22 cellular contexts compared by ENCODE assay signal in genomic region chr10:117807441-117807840, GRCh38.
A peak's percentile ranks its signal among the peaks of the same experiment; 100 is the strongest.
DNase-seq lines count a peak whose midpoint lies in the region; ATAC-seq and TF ChIP-seq lines count a peak whose summit lies in the region.
"Had no signal": no experiment of that assay in that cellular context is flagged by ENCODE, and none has a peak within 500 bp of the region (broad histone marks: within the 10 kb centered on the region; RNA-seq: fewer than 3 reads in every experiment).

No MANE protein-coding gene starts in this region.

- H3K27me3 ChIP-seq in right atrium auricular region (no peaks in the 10 kb centered on the region), heart right ventricle (peaks cover 0 to 24% (median 6%) of the 10 kb centered on the region in 7 donors), trophoblast cell (ENCODE audit: insufficient read depth, low read length) (no peaks in the 10 kb centered on the region)
- H3K27me3 ChIP-seq: BE2C; BLaER1 treated with 17β-estradiol and CSF1 and Interleukin-3, amounts not matched to agents 10 nM and 100 nM had no signal

- H3K79me1 ChIP-seq in trophoblast cell (ENCODE audit: low read length): no peaks in the 10 kb centered on the region

- WGBS in heart right ventricle, 2 donors: 54 to 57% methylated on average over 4 of the region's 4 CpGs
- WGBS in trophoblast cell (ENCODE audit: extremely low coverage, insufficient coverage, insufficient read length): no CpG with 5 or more reads among the region's 4 CpGs

- H3K79me2 ChIP-seq in trophoblast cell (ENCODE audit: control insufficient read depth, insufficient read depth, low read length, poor library complexity): no peaks in the 10 kb centered on the region

- peak overlapping the region; percentile 49 for H3K9ac ChIP-seq in trophoblast cell (ENCODE audit: low read length)
- H3K9ac ChIP-seq: BLaER1 treated with 17β-estradiol and CSF1 and Interleukin-3, amounts not matched to agents 10 nM and 100 nM; GM23248 had no signal

- no peak for TF ChIP-seq CTCF in right atrium auricular region (IDR thresholded peaks at IDR 0.05)
- TF ChIP-seq CTCF in heart right ventricle (IDR thresholded peaks at IDR 0.05): no peak

- H2BK120ac ChIP-seq in trophoblast cell (ENCODE audit: insufficient read depth, low read length, poor library complexity): no peak overlapping the region

- intact Hi-C loops in heart right ventricle (cut with DNase I): no loop called here

- H2BK5ac ChIP-seq in trophoblast cell (ENCODE audit: low read depth, low read length, poor library complexity): no peak overlapping the region

- H3K4ac ChIP-seq in trophoblast cell (ENCODE audit: low read depth, low read length): no peak overlapping the region

- peaks cover 0 to 4% of the 10 kb centered on the region in 2 donors for H3K9me3 ChIP-seq in right atrium auricular region
- H3K9me3 ChIP-seq in heart right ventricle: peaks cover 0 to 16% (median 0%) of the 10 kb centered on the region in 11 donors
- H3K9me3 ChIP-seq in trophoblast cell (ENCODE audit: insufficient read depth, low read depth, low read length): peaks cover 3% of the 10 kb centered on the region
- H3K9me3 ChIP-seq: A549, BE2C had no signal

- no peak overlapping the region for H3K23ac ChIP-seq in trophoblast cell (ENCODE audit: low read length)

- no peak overlapping the region for H4K12ac ChIP-seq in trophoblast cell (ENCODE audit: low read depth, low read length)

- H2AK5ac ChIP-seq in trophoblast cell (ENCODE audit: low read length): no peak overlapping the region

- H3K4me1 ChIP-seq in right atrium auricular region (no peaks in the 10 kb centered on the region), heart right ventricle (no peaks in the 10 kb centered on the region), trophoblast cell (ENCODE audit: control insufficient read depth in 1 of 2, insufficient read depth in 2 of 2, low read length in 2 of 2) (no peaks in the 10 kb centered on the region)
- H3K4me1 ChIP-seq: A549, BE2C had no signal

- no peak overlapping the region for H3K18ac ChIP-seq in trophoblast cell (ENCODE audit: low read length)

- no peak overlapping the region for H4K8ac ChIP-seq in trophoblast cell (ENCODE audit: low read depth, low read length)

- H3K36me3 ChIP-seq in right atrium auricular region (no peaks in the 10 kb centered on the region), heart right ventricle (no peaks in the 10 kb centered on the region), trophoblast cell (ENCODE audit: control insufficient read depth in 1 of 2, insufficient read depth in 2 of 2, low read length in 2 of 2) (no peaks in the 10 kb centered on the region)
- H3K36me3 ChIP-seq: BE2C; BLaER1 treated with 17β-estradiol and CSF1 and Interleukin-3, amounts not matched to agents 10 nM and 100 nM had no signal

- H2BK12ac ChIP-seq in trophoblast cell (ENCODE audit: low read length): no peak overlapping the region

- H3K27ac ChIP-seq in right atrium auricular region (no peak overlapping the region), heart right ventricle (no peak overlapping the region), trophoblast cell (ENCODE audit: low read depth, low read length) (no peak overlapping the region), caudate nucleus (ENCODE audit: low read depth, low read length) (no peak overlapping the region)
- H3K27ac ChIP-seq: A549; BLaER1 treated with 17β-estradiol and CSF1 and Interleukin-3, amounts not matched to agents 10 nM and 100 nM; GM23248 had no signal

- H2AFZ ChIP-seq in trophoblast cell (ENCODE audit: insufficient read depth, low read length, poor library complexity): no peak overlapping the region
- H2AFZ ChIP-seq: GM23248 had no signal

- DNase-seq in right atrium auricular region (ENCODE audit: low spot score) (peak; percentile 40), heart right ventricle (no peak), islet precursor cell (peak; percentile 12), trophoblast cell (no peak), caudate nucleus (lab: John Stamatoyannopoulos, UW) (no peak)
- DNase-seq: 8988T; ACHN; AML-193; BE2C; CD4-positive, alpha-beta T cell; CD8-positive, alpha-beta memory T cell; DMS 273 treated with DMSO at 0.1 percent for 48 hours; DMS79; EL; GDM1; GM23248; H7; HCEC 1CT had no signal

- H3K4me3 ChIP-seq in right atrium auricular region (no peak overlapping the region), heart right ventricle (no peak overlapping the region), trophoblast cell (ENCODE audit: low read depth, low read length) (no peak overlapping the region)
- H3K4me3 ChIP-seq: A549; BLaER1 treated with 17β-estradiol and CSF1 and Interleukin-3, amounts not matched to agents 10 nM and 100 nM; GM12878; GM23248 had no signal

- no peak overlapping the region for H3K4me2 ChIP-seq in trophoblast cell (ENCODE audit: low read length)
- H3K4me2 ChIP-seq: A549; BLaER1 treated with 17β-estradiol and CSF1 and Interleukin-3, amounts not matched to agents 10 nM and 100 nM had no signal

- no peak overlapping the region for H4K91ac ChIP-seq in trophoblast cell (ENCODE audit: low read depth, low read length)

- H3K14ac ChIP-seq in trophoblast cell (ENCODE audit: low read length): no peak overlapping the region

- ATAC-seq in heart right ventricle (no peak), HG03280 (IDR thresholded peaks at IDR 0.05; ENCODE audit: unreplicated experiment) (no peak)
- ATAC-seq: A549, GM12878 had no signal

Comparison
In these comparisons a context has a peak if more than half of its experiments do, and no peak if none do; other contexts are left out.
1. DNase-seq: peak in right atrium auricular region (single experiment) and islet precursor cell (single experiment); none in heart right ventricle (0 of 2), trophoblast cell (0 of 2) and caudate nucleus (0 of 61).